18 cellular contexts compared by ENCODE assay signal in the genomic region with DNA sequence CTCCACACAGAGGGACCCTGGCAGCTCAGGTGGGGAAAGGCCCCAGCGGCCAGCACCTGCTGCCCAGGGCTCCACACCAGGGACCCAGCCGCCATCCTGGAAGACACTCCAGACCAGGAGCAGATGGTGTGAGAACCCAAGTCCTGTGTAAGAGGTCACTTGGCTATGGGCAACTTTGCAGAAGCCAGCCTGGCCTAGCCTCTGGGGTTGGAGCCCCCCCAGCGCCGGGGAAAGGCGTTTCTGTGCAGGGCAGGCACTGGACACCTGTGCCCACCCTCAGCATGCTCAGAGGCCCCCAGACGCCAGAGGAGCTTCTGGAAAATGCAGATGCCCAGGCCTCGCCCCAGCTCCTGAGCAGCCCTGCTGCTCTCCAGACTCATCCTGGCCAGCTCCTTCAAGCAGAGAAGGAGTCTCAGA. TPM values are rescaled to one million over a fixed set of nuclear protein-coding genes. Genes with fewer than 3 reads are reported as not detected.
DNase-seq lines count a peak whose midpoint lies in the region; ATAC-seq, FAIRE-seq and TF ChIP-seq lines count a peak whose summit lies in the region.
"Had no signal": no experiment of that assay in that cellular context is flagged by ENCODE, and none has a peak within 500 bp of the region (broad histone marks: within the 10 kb centered on the region; RNA-seq: fewer than 3 reads in every experiment).

No MANE protein-coding gene starts in this region.

- 72 to 86% (median 80%) methylated on average over 7 of the region's 7 CpGs for WGBS in small intestine, 3 donors

- DNase-seq in chondrocyte (ENCODE audit: low spot score): peak; percentile 87
- no peak for DNase-seq in dorsolateral prefrontal cortex
- DNase-seq in osteoblast (ENCODE audit: insufficient read length, low spot score, missing footprints): peak; percentile 60
- no peak for DNase-seq in anterior cingulate cortex (lab: John Stamatoyannopoulos, UW)
- DNase-seq in small intestine: no peak
- DNase-seq: BE2C; CD4-positive, alpha-beta memory T cell; DMS79; GOT3 had no signal

- H3K36me3 Mint-ChIP-seq in chondrocyte (ENCODE audit: low read depth): no peaks in the 10 kb centered on the region
- H3K36me3 Mint-ChIP-seq: CD4-positive, alpha-beta memory T cell had no signal

- H3K4me3 ChIP-seq in dorsolateral prefrontal cortex (no peak overlapping the region), osteoblast (ENCODE audit: insufficient read depth, low read length) (no peak overlapping the region), small intestine (ENCODE audit: low read depth in 1 of 2, low read length in 2 of 2) (no peak overlapping the region)
- H3K4me3 ChIP-seq: A549, HAP-1 had no signal

- H2AFZ ChIP-seq in osteoblast (ENCODE audit: low read length): no peak overlapping the region

- H3K79me2 ChIP-seq in osteoblast (ENCODE audit: insufficient read depth, low read length): no peaks in the 10 kb centered on the region

- H4K20me1 ChIP-seq in osteoblast (ENCODE audit: insufficient read depth, low read length): no peaks in the 10 kb centered on the region

- H3K4me2 ChIP-seq in osteoblast (ENCODE audit: insufficient read depth, low read length): no peak overlapping the region

- no peak for TF ChIP-seq CTCF in chondrocyte (IDR thresholded peaks at IDR 0.05)
- no peak for TF ChIP-seq CTCF in dorsolateral prefrontal cortex (IDR thresholded peaks at IDR 0.05 in 54 of 56, conservative IDR thresholded peaks at IDR 0.05 in 2 of 56; ENCODE audit: low read depth in 1 of 56, partially characterized antibody in 56 of 56)
- no peak for TF ChIP-seq CTCF in osteoblast (IDR thresholded peaks at IDR 0.05; ENCODE audit: extremely low read depth, low read depth, low read length)

- H3K4me3 Mint-ChIP-seq in chondrocyte (ENCODE audit: unreplicated experiment): no peak overlapping the region
- H3K4me3 Mint-ChIP-seq: CD4-positive, alpha-beta memory T cell had no signal

- intact Hi-C loops in dorsolateral prefrontal cortex (cut with DNase I): loop anchor here in 1 of 2 donors (5.0 kb wide), 1 partner anchor 48 kb away; no protein-coding TSS in a partner anchor

- H3K4me1 Mint-ChIP-seq in chondrocyte (ENCODE audit: low read depth): peaks cover 24% of the 10 kb centered on the region
- H3K4me1 Mint-ChIP-seq: CD4-positive, alpha-beta memory T cell had no signal

- no peaks in the 10 kb centered on the region for H3K9me3 Mint-ChIP-seq in chondrocyte (ENCODE audit: low read depth)
- H3K9me3 Mint-ChIP-seq: CD4-positive, alpha-beta memory T cell had no signal

- H3K9me3 ChIP-seq in osteoblast (ENCODE audit: low read depth, low read length): no peaks in the 10 kb centered on the region
- H3K9me3 ChIP-seq in small intestine (ENCODE audit: control insufficient read depth, low read depth): no peaks in the 10 kb centered on the region
- H3K9me3 ChIP-seq: A549, BE2C, HAP-1 had no signal

- H3K27me3 ChIP-seq in dorsolateral prefrontal cortex (no peaks in the 10 kb centered on the region), osteoblast (ENCODE audit: insufficient read depth, low read length) (peaks cover 15% of the 10 kb centered on the region), small intestine (ENCODE audit: control insufficient read depth in 2 of 2, insufficient read depth in 2 of 2, low read length in 2 of 2) (no peaks in the 10 kb centered on the region)
- H3K27me3 ChIP-seq: BE2C had no signal

- no peak overlapping the region for H3K27ac Mint-ChIP-seq in chondrocyte (ENCODE audit: unreplicated experiment)
- H3K27ac Mint-ChIP-seq: CD4-positive, alpha-beta memory T cell had no signal

- H3K27ac ChIP-seq in dorsolateral prefrontal cortex (peak overlapping the region in 49 of 59 donors; percentile 1 to 98 (median 86)), osteoblast (ENCODE audit: low read depth, low read length) (no peak overlapping the region), temporal lobe (ENCODE audit: low read depth, low read length) (peak overlapping the region; percentile 66), small intestine (ENCODE audit: low read depth in 1 of 2, low read length in 1 of 2) (no peak overlapping the region)
- H3K27ac ChIP-seq: A549, C4-2B had no signal

- FAIRE-seq in small intestine (lab: Jason Lieb, UNC): no peak
- FAIRE-seq: A549, GM12891, HepG2 had no signal

- ATAC-seq in HG03097 (IDR thresholded peaks at IDR 0.05; ENCODE audit: low FRiP score, unreplicated experiment): no peak
- ATAC-seq: A549, HepG2 had no signal

- H3K27me3 Mint-ChIP-seq in chondrocyte (ENCODE audit: low read depth): peaks cover 23% of the 10 kb centered on the region

- H3K36me3 ChIP-seq in osteoblast (ENCODE audit: insufficient read depth, low read length) (no peaks in the 10 kb centered on the region), small intestine (ENCODE audit: control insufficient read depth in 2 of 2, insufficient read depth in 2 of 2, low read length in 2 of 2) (no peaks in the 10 kb centered on the region)
- H3K36me3 ChIP-seq: BE2C, HAP-1 had no signal

- H3K4me1 ChIP-seq in osteoblast (ENCODE audit: insufficient read depth, low read length) (peaks cover 10% of the 10 kb centered on the region), small intestine (ENCODE audit: control insufficient read depth in 2 of 2, insufficient read depth in 1 of 2, low read depth in 1 of 2, low read length in 1 of 2) (no peaks in the 10 kb centered on the region)
- H3K4me1 ChIP-seq: HAP-1 had no signal

RNA-seq across cellular contexts. Expression of gene RASGEF1C, which starts 34.0 kb away (rescaled TPM):
- total RNA-seq in chondrocyte (not detected in 3 replicates), dorsolateral prefrontal cortex (10 to 100 TPM in 84 of 120 experiments, 1 to 10 TPM in 36; 6.8 to 16.9 (median 11.4) TPM), osteoblast (under 0.01 TPM in 1 of 2 replicates, not detected in the other), temporal lobe (21.4 TPM)
- polyA plus RNA-seq in small intestine: under 1 TPM in 2 of 3 donors, not detected in 1; 0.40 to 0.54 TPM
- total RNA-seq: CD4-positive, alpha-beta memory T cell; G401; HepG2 had no signal
- polyA plus RNA-seq: AG04450; CD4-positive, alpha-beta memory T cell; HepG2 had no signal

Comparison
In these comparisons a context has a peak if more than half of its experiments do, and no peak if none do; other contexts are left out.
1. DNase-seq: peak in chondrocyte (single experiment) and osteoblast (single experiment); none in dorsolateral prefrontal cortex (0 of 10), anterior cingulate cortex (0 of 58) and small intestine (single experiment).
2. H3K27ac ChIP-seq: peak in dorsolateral prefrontal cortex (49 of 59) and temporal lobe (single experiment); none in osteoblast (single experiment) and small intestine (0 of 2).